ENCODE assay signal across 23 cellular contexts in the genomic region with DNA sequence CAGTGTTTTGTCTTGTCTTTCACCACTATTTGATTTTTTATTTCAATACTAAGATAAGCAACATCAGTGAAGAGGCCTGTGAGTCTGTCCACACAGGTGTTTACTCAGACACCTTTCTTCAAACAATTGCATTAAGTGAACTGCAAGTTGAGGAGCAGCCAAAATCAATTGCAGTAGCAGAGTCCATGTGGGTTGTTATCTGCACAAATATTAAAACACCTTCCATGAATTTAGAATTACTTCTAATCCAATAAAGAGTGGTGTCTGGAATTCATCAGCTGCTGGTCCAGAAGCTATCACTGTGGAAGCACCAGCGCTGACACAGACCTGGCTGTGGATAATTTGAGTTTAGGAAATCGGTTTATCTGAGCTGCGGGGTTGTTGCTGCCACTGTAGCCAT.
"Had no signal": no experiment of that assay in that cellular context is flagged by ENCODE, and none has a peak within 500 bp of the region (broad histone marks: within the 10 kb centered on the region; RNA-seq: fewer than 3 reads in every experiment).

No MANE protein-coding gene starts in this region.

- H3K4me2 ChIP-seq: PC-9 had no signal

- H3K4me1 Mint-ChIP-seq: activated naive CD4-positive, alpha-beta T cell treated with anti-CD3 and anti-CD28 coated beads, Interleukin-2, amount 10 ng/mL, durations not matched to agents 7 days and 5 days; activated naive CD8-positive, alpha-beta T cell treated with anti-CD3 and anti-CD28 coated beads for 36 hours had no signal

- H3K4me3 ChIP-seq: PC-9 had no signal

- H3K36me3 Mint-ChIP-seq: activated naive CD4-positive, alpha-beta T cell treated with anti-CD3 and anti-CD28 coated beads, Interleukin-2, amount 10 ng/mL, durations not matched to agents 7 days and 5 days; activated naive CD8-positive, alpha-beta T cell treated with anti-CD3 and anti-CD28 coated beads for 36 hours had no signal

- H3K27me3 Mint-ChIP-seq: activated CD4-positive, alpha-beta T cell treated with anti-CD3 and anti-CD28 coated beads, Interleukin-2, amount 10 ng/mL, durations not matched to agents 7 days and 5 days; activated CD8-positive, alpha-beta T cell treated with anti-CD3 and anti-CD28 coated beads for 36 hours; activated naive CD4-positive, alpha-beta T cell treated with anti-CD3 and anti-CD28 coated beads, Interleukin-2, amount 10 ng/mL, durations not matched to agents 7 days and 5 days; activated naive CD8-positive, alpha-beta T cell treated with anti-CD3 and anti-CD28 coated beads for 36 hours had no signal

- H2AFZ ChIP-seq: PC-9 had no signal

- ATAC-seq: activated CD8-positive, alpha-beta T cell treated with anti-CD3 and anti-CD28 coated beads for 36 hours; activated T-cell treated with anti-CD3 and anti-CD28 coated beads, Interleukin-2, amount 50 U/mL, for 72 hours had no signal

- H3K9me3 Mint-ChIP-seq: activated CD4-positive, alpha-beta T cell treated with anti-CD3 and anti-CD28 coated beads, Interleukin-2, amount 10 ng/mL, durations not matched to agents 7 days and 5 days had no signal

- DNase-seq: activated CD4-positive, alpha-beta T cell treated with anti-CD3 and anti-CD28 coated beads, Interleukin-2, amount 10 ng/mL, durations not matched to agents 7 days and 5 days; activated CD4-positive, CD25-positive, alpha-beta regulatory T cell; activated CD8-positive, alpha-beta memory T cell treated with anti-CD3 and anti-CD28 coated beads, Interleukin-2, amount 50 U/mL, for 4 hours; activated CD8-positive, alpha-beta T cell treated with anti-CD3 and anti-CD28 coated beads for 36 hours; activated gamma-delta T cell treated with Interleukin-2 at 50 U/mL for 16 hours; activated naive CD4-positive, alpha-beta T cell treated with anti-CD3 and anti-CD28 coated beads, Interleukin-2, amount 10 ng/mL, durations not matched to agents 7 days and 5 days; activated naive CD8-positive, alpha-beta T cell treated with anti-CD3 and anti-CD28 coated beads for 36 hours; activated T-cell treated with anti-CD3 and anti-CD28 coated beads, Interleukin-2, amount 50 U/mL, for 72 hours; caudate nucleus; Kasumi-1; KBM-7; NCI-H1105 treated with DMSO at 0.1 percent for 48 hours; NCI-H1436 treated with DMSO at 0.1 percent for 48 hours; NCI-H1930; NCI-H2171; NCI-H2227 treated with DMSO at 0.1 percent for 48 hours; NCI-H446 treated with DMSO at 0.1 percent for 48 hours; NCI-H526 treated with DMSO at 0.1 percent for 48 hours; SHP77 treated with DMSO at 0.1 percent for 48 hours; T-helper 1 cell had no signal

- H3K27ac ChIP-seq: PC-9, VCaP had no signal

- H3K27ac Mint-ChIP-seq: activated CD4-positive, alpha-beta T cell treated with anti-CD3 and anti-CD28 coated beads, Interleukin-2, amount 10 ng/mL, durations not matched to agents 7 days and 5 days; activated CD8-positive, alpha-beta T cell treated with anti-CD3 and anti-CD28 coated beads for 36 hours; activated naive CD4-positive, alpha-beta T cell treated with anti-CD3 and anti-CD28 coated beads, Interleukin-2, amount 10 ng/mL, durations not matched to agents 7 days and 5 days; activated naive CD8-positive, alpha-beta T cell treated with anti-CD3 and anti-CD28 coated beads for 36 hours; activated T-cell treated with anti-CD3 and anti-CD28 coated beads, Interleukin-2, amount 50 U/mL, for 72 hours; activated T-helper 2 cell treated with anti-CD3 and anti-CD28 coated beads, Interferon-gamma antibody, Interleukin-2, Interleukin-4, amounts not matched to agents 10 μg/mL and 5 μg/mL and 100 μg/mL, durations not matched to agents 14 hours and 24 hours and 36 hours had no signal

- H3K4me3 Mint-ChIP-seq: activated CD4-positive, alpha-beta T cell treated with anti-CD3 and anti-CD28 coated beads, Interleukin-2, amount 10 ng/mL, durations not matched to agents 7 days and 5 days; activated CD8-positive, alpha-beta T cell treated with anti-CD3 and anti-CD28 coated beads for 36 hours; activated naive CD4-positive, alpha-beta T cell treated with anti-CD3 and anti-CD28 coated beads, Interleukin-2, amount 10 ng/mL, durations not matched to agents 7 days and 5 days; activated naive CD8-positive, alpha-beta T cell treated with anti-CD3 and anti-CD28 coated beads for 36 hours; activated T-cell treated with anti-CD3 and anti-CD28 coated beads, Interleukin-2, amount 50 U/mL, for 72 hours had no signal
